Comparison of ENCODE assay signal across 9 cellular contexts in genomic region chr12:85448548-85449139, GRCh38.
DNase-seq lines count a peak whose midpoint lies in the region; ATAC-seq, FAIRE-seq and TF ChIP-seq lines count a peak whose summit lies in the region.
"Had no signal": no experiment of that assay in that cellular context is flagged by ENCODE, and none has a peak within 500 bp of the region (broad histone marks: within the 10 kb centered on the region; RNA-seq: fewer than 3 reads in every experiment).

No MANE protein-coding gene starts in this region.

- H3K9me2 ChIP-seq in SK-N-SH, result no peaks in the 10 kb centered on the region

- no peaks in the 10 kb centered on the region for H4K20me1 ChIP-seq in SK-N-SH (ENCODE audit: insufficient read depth)

- H3K4me1 ChIP-seq in SK-N-SH (ENCODE audit: control insufficient read depth in 1 of 2, insufficient read depth in 2 of 2, low read depth in 1 of 2, low read length in 1 of 2), result no peaks in the 10 kb centered on the region; a peak in 1 of 4 replicates

- intact Hi-C loops in left colon (cut with DNase I, micrococcal nuclease), result no loop called here

- FAIRE-seq in D721Med (lab: Jason Lieb, UNC) (no peak), HTR-8/SVneo (lab: Jason Lieb, UNC) (no peak)

- TF ChIP-seq RAD21 in SK-N-SH (IDR thresholded peaks at IDR 0.05; ENCODE audit: low read length), result peak; percentile 75

- H3K4me2 ChIP-seq in SK-N-SH, result no peak overlapping the region

- H3K9me3 ChIP-seq in SK-N-SH, result no peaks in the 10 kb centered on the region

- TF ChIP-seq CTCF in D721Med (IDR thresholded peaks at IDR 0.05; ENCODE audit: insufficient read depth, missing control alignments) (peak; percentile 41), SK-N-SH (IDR thresholded peaks at IDR 0.05) (peak; percentile 61), GM10248 (IDR thresholded peaks at IDR 0.05; ENCODE audit: control extremely low read depth, extremely low read depth, low read depth, missing control alignments) (no peak)

- 39% methylated on average over 4 of the region's 4 CpGs for WGBS in SK-N-SH (ENCODE audit: low lambda C conversion rate)

- H3K36me3 ChIP-seq in SK-N-SH (replicated peaks in 1 of 2; ENCODE audit: control insufficient read depth in 1 of 2, insufficient read depth in 2 of 2, low read length in 1 of 2), result no peaks in the 10 kb centered on the region

- no peak for TF ChIP-seq EP300 in SK-N-SH (IDR thresholded peaks at IDR 0.05; ENCODE audit: borderline replicate concordance in 1 of 2, low read depth in 1 of 2, low read length in 1 of 2)

- DNase-seq in D721Med (ENCODE audit: insufficient read length, low spot score) (no peak), SK-N-SH (peak; percentile 11), left colon (no peak), T-helper 9 cell (no peak), GM10248 (ENCODE audit: extremely low spot score) (no peak), SKM-1 treated with dmso at 0.1 percent for 144 hours (lab: John Stamatoyannopoulos, UW; ENCODE audit: unreplicated experiment) (no peak), HTR-8/SVneo (ENCODE audit: insufficient read length, low spot score) (no peak)

- H2AFZ ChIP-seq in SK-N-SH (ENCODE audit: low read depth), result no peak overlapping the region

- CTCF ChIA-PET in SK-N-SH (lab: Yijun Ruan, JAX) (interaction anchor here (0.6 to 2.1 kb wide), 19 partner anchors 16 to 372 kb away, joined by 3 to 29 read pairs (median 3); no protein-coding TSS in a partner anchor), GM10248 (lab: Yijun Ruan, JAX) (interaction anchor here (0.9 to 3.5 kb wide), 13 partner anchors 13 to 483 kb away, joined by 3 to 45 read pairs (median 4); no protein-coding TSS in a partner anchor)

- H3K27me3 ChIP-seq in SK-N-SH (ENCODE audit: insufficient read depth), result no peaks in the 10 kb centered on the region

- no peaks in the 10 kb centered on the region for H3F3A ChIP-seq in SK-N-SH (replicated peaks; ENCODE audit: insufficient read depth)

- H3K27ac ChIP-seq in SK-N-SH (ENCODE audit: low read depth in 2 of 2, low read length in 1 of 2), result no peak overlapping the region

- ATAC-seq in HG02798 (IDR thresholded peaks at IDR 0.05; ENCODE audit: poor library complexity, unreplicated experiment) (peak; percentile 27), left colon (peak; percentile 44)
- ATAC-seq: sciatic nerve had no signal

- no peak overlapping the region for H3K4me3 ChIP-seq in SK-N-SH (ENCODE audit: low read depth in 2 of 2, low read length in 1 of 2)

- no peaks in the 10 kb centered on the region for H3K79me2 ChIP-seq in SK-N-SH (ENCODE audit: insufficient read depth)

- POLR2A ChIA-PET in SK-N-SH (lab: Yijun Ruan, JAX) (no interaction called here), GM10248 (lab: Yijun Ruan, JAX) (no interaction called here)

- H3K9ac ChIP-seq in SK-N-SH, result no peak overlapping the region

TF ChIP-seq in SK-N-SH, 30 proteins besides CTCF, POLR2A, EP300 and RAD21:
- TF ChIP-seq TAF1 (IDR thresholded peaks at IDR 0.05; ENCODE audit: borderline replicate concordance, low read depth, low read length) (no peak), FOXJ3 (CRISPR knock-in tag; IDR thresholded peaks at IDR 0.05) (no peak), MAX (IDR thresholded peaks at IDR 0.05; ENCODE audit: low read depth) (no peak), SMC3 (IDR thresholded peaks at IDR 0.05; ENCODE audit: low read depth, low read length) (peak; percentile 49; the same call in 1 of the 2 replicates), CHD2 (IDR thresholded peaks at IDR 0.05; ENCODE audit: low read length, partially characterized antibody) (no peak), FOSL2 (IDR thresholded peaks at IDR 0.05; ENCODE audit: borderline replicate concordance, low read depth) (no peak), ELF1 (IDR thresholded peaks at IDR 0.05) (no peak), YY1 (IDR thresholded peaks at IDR 0.05; ENCODE audit: low read depth) (no peak)
